In genomic region chr5:10337107-10337506, GRCh38 we compare ENCODE assay signal across 7 cellular contexts. TPM values are rescaled to one million over a fixed set of nuclear protein-coding genes. Genes with fewer than 3 reads are reported as not detected.
"Had no signal": no experiment of that assay in that cellular context is flagged by ENCODE, and none has a peak within 500 bp of the region (broad histone marks: within the 10 kb centered on the region; RNA-seq: fewer than 3 reads in every experiment).

No MANE protein-coding gene starts in this region.

- H3K9me3 Mint-ChIP-seq: GM23338, H9, IgD-negative memory B cell had no signal

- H3K4me3 Mint-ChIP-seq: GM23338, H9, IgD-negative memory B cell had no signal

- H3K4me3 ChIP-seq: GM23338 had no signal

- FAIRE-seq: H1, H54, HTR-8/SVneo had no signal

- H3K36me3 Mint-ChIP-seq: IgD-negative memory B cell had no signal

- ATAC-seq: GM23338 had no signal

- H3K4me2 ChIP-seq: GM23338 had no signal

- H2AFZ ChIP-seq: GM23338 had no signal

- DNase-seq: H9, HCEC 1CT had no signal

- H3K27ac Mint-ChIP-seq: GM23338, H9 had no signal

RNA-seq across cellular contexts. Expression of gene CMBL, which starts 29.4 kb away (rescaled TPM):
- polyA plus RNA-seq: IgD-negative memory B cell had no signal
